In the genomic region with DNA sequence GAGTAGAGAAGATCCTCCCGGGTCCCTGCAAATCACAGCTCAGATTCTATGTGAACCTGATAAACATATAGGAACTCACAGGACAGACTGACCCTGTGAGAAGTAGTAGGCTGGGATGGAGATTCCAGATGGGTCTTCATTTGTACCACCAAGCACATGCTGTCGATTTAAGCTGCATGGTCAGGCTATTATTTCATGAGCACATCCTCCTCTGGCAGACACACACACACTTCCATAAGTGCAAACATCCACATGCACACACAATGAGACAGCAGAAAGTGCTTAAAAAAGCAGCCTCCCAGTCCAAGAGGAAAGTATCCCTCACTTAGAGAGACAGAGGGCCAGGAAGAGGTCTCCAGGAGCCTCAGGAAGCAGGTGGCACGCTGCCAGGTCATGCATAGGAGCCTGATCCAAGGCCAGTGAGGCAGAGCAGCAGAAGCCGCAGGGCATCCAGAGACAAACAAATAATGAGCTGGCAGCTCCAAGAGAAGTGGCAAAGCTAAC, we compare ENCODE assay signal across 8 cellular contexts.
DNase-seq lines count a peak whose midpoint lies in the region; ATAC-seq, FAIRE-seq and TF ChIP-seq lines count a peak whose summit lies in the region.

No MANE protein-coding gene starts in this region.

- H3K9me3 Mint-ChIP-seq in mesothelial cell of epicardium: peaks cover 19% of the 10 kb centered on the region

- peak overlapping the region; percentile 73 for H3K27ac ChIP-seq in RWPE1
- peak overlapping the region; percentile 95 for H3K27ac ChIP-seq in left ventricle myocardium inferior (replicated peaks)

- intact Hi-C loops in left ventricle myocardium inferior (cut with micrococcal nuclease): no loop called here

- peak; percentile 85 for DNase-seq in BE2C
- DNase-seq in MG63: peak; percentile 92
- DNase-seq in RWPE1 (ENCODE audit: low spot score): peak; percentile 86
- DNase-seq in left ventricle myocardium inferior: no peak
- DNase-seq in KBM-7: no peak
- DNase-seq in mesothelial cell of epicardium (ENCODE audit: low spot score in 2 of 2, unreplicated experiment in 2 of 2): no peak
- no peak for DNase-seq in GM19239 (ENCODE audit: insufficient read length, low spot score)
- no peak for DNase-seq in T-helper 17 cell

- no peak overlapping the region for H3K4me3 Mint-ChIP-seq in mesothelial cell of epicardium
- H3K4me3 Mint-ChIP-seq in T-helper 17 cell: no peak overlapping the region

- H3K27me3 ChIP-seq in BE2C (no peaks in the 10 kb centered on the region), MG63 (no peaks in the 10 kb centered on the region), left ventricle myocardium inferior (ENCODE audit: low read depth) (no peaks in the 10 kb centered on the region)

- H3K4me3 ChIP-seq in BE2C (ENCODE audit: low read depth, low read length) (no peak overlapping the region), MG63 (no peak overlapping the region), left ventricle myocardium inferior (no peak overlapping the region)

- TF ChIP-seq CTCF in BE2C (IDR thresholded peaks at IDR 0.05; ENCODE audit: low read depth, low read length): no peak
- TF ChIP-seq CTCF in RWPE1 (conservative IDR thresholded peaks at IDR 0.05; ENCODE audit: low read depth): no peak
- no peak for TF ChIP-seq CTCF in left ventricle myocardium inferior (IDR thresholded peaks at IDR 0.05; ENCODE audit: borderline replicate concordance)
- TF ChIP-seq CTCF in mesothelial cell of epicardium (IDR thresholded peaks at IDR 0.05; ENCODE audit: unreplicated experiment): no peak

- H3K27ac Mint-ChIP-seq in mesothelial cell of epicardium (no peak overlapping the region), T-helper 17 cell (no peak overlapping the region)

- H3K27me3 Mint-ChIP-seq in mesothelial cell of epicardium (ENCODE audit: low read depth) (peaks cover 15% of the 10 kb centered on the region), T-helper 17 cell (peaks cover 36% of the 10 kb centered on the region)

- in situ Hi-C loops in KBM-7 (cut with MboI; ENCODE audit: low pct_unique_long_range_greater_than_20kb, low sequenced_read_pairs): no loop called here

- CTCF ChIA-PET in RWPE1 (lab: Yijun Ruan, JAX): interaction anchor here (0.6 kb wide), 1 partner anchor 1769 kb away, joined by 4 read pairs; no protein-coding TSS in a partner anchor

- FAIRE-seq in GM19239 (lab: Jason Lieb, UNC): no peak

- no peaks in the 10 kb centered on the region for H3K36me3 Mint-ChIP-seq in mesothelial cell of epicardium
- H3K36me3 Mint-ChIP-seq in T-helper 17 cell (ENCODE audit: low read depth): peaks cover 4% of the 10 kb centered on the region

- H3K4me1 Mint-ChIP-seq in mesothelial cell of epicardium (no peaks in the 10 kb centered on the region), T-helper 17 cell (no peaks in the 10 kb centered on the region)

- ATAC-seq in T-helper 17 cell: no peak

- no peaks in the 10 kb centered on the region for H3K36me3 ChIP-seq in BE2C
- H3K36me3 ChIP-seq in MG63: no peaks in the 10 kb centered on the region
- no peaks in the 10 kb centered on the region for H3K36me3 ChIP-seq in left ventricle myocardium inferior

- POLR2A ChIA-PET in RWPE1 (lab: Yijun Ruan, JAX; ENCODE audit: low non-redundant PET): no interaction called here

- H3K4me1 ChIP-seq in BE2C (peaks cover 9% of the 10 kb centered on the region), left ventricle myocardium inferior (peaks cover 43% of the 10 kb centered on the region)

- H3K9me3 ChIP-seq in BE2C: no peaks in the 10 kb centered on the region
- no peaks in the 10 kb centered on the region; the same call in 1 of the 2 replicates for H3K9me3 ChIP-seq in MG63
- no peaks in the 10 kb centered on the region for H3K9me3 ChIP-seq in left ventricle myocardium inferior (replicated peaks)
- H3K9me3 ChIP-seq in T-helper 17 cell (ENCODE audit: control insufficient read depth, low read length, poor library complexity, severe bottlenecking): no peaks in the 10 kb centered on the region

Comparison
In these comparisons a context has a peak if more than half of its experiments do, and no peak if none do; other contexts are left out.
1. DNase-seq: peak in BE2C (single experiment), MG63 (single experiment) and RWPE1 (single experiment); none in left ventricle myocardium inferior (single experiment), KBM-7 (single experiment), mesothelial cell of epicardium (0 of 2), GM19239 (single experiment) and T-helper 17 cell (0 of 3).